In genomic region chr5:154521756-154522155, GRCh38 we compare ENCODE assay signal across 19 cellular contexts. TPM values are rescaled to one million over a fixed set of nuclear protein-coding genes. Genes with fewer than 3 reads are reported as not detected.
DNase-seq lines count a peak whose midpoint lies in the region; ATAC-seq, FAIRE-seq and TF ChIP-seq lines count a peak whose summit lies in the region.
"Had no signal": no experiment of that assay in that cellular context is flagged by ENCODE, and none has a peak within 500 bp of the region (broad histone marks: within the 10 kb centered on the region; RNA-seq: fewer than 3 reads in every experiment).

No MANE protein-coding gene starts in this region.

- peak overlapping the region; percentile 8 for H3K4ac ChIP-seq in H1 (replicated peaks; ENCODE audit: insufficient read length, low read depth, low read length)

- H2BK15ac ChIP-seq in H1 (ENCODE audit: low read length) = 0 out of 2 replicates have a peak overlapping the region, but pooled peaks have one; percentile 90

- no peak overlapping the region for H2BK120ac ChIP-seq in H1 (replicated peaks; ENCODE audit: low read depth, low read length)

- H3K4me1 ChIP-seq in HUES48 (ENCODE audit: control insufficient read depth, insufficient read depth, low read length) (peaks cover 12% of the 10 kb centered on the region; the same call in 1 of the 2 replicates), H1 (replicated peaks in 1 of 4; ENCODE audit: control insufficient read depth in 3 of 4, insufficient read depth in 4 of 4, low read length in 3 of 4) (peaks cover 0 to 7% (median under 1%) of the 10 kb centered on the region in 4 experiments; a peak in 4 of 7 replicates), iPS-20b (ENCODE audit: insufficient read depth, low read length) (peaks cover 6% of the 10 kb centered on the region; the same call in 1 of the 2 replicates), upper lobe of right lung (peaks cover 3% of the 10 kb centered on the region)
- H3K4me1 ChIP-seq: BLaER1 had no signal

- DNase-seq in H1 (ENCODE audit: low read depth in 1 of 2, low spot score in 2 of 2) = no peak
- peak; percentile 46 for DNase-seq in upper lobe of right lung
- no peak for DNase-seq in activated CD4-positive, CD25-positive, alpha-beta regulatory T cell (lab: John Stamatoyannopoulos, UW)
- DNase-seq in caudate nucleus (lab: John Stamatoyannopoulos, UW) = no peak
- DNase-seq: CD8-positive, alpha-beta T cell; GDM1; GOT3; MM.1S; NCI-H1092; NCI-H1436 treated with DMSO at 0.1 percent for 48 hours; PC-3; Right ventricle myocardium superior had no signal

- H3K79me1 ChIP-seq in H1 (ENCODE audit: low read depth, low read length) = no peaks in the 10 kb centered on the region

- H3K27me3 ChIP-seq in HUES48 (ENCODE audit: control insufficient read depth, insufficient read depth, low read length) = peaks cover 26% of the 10 kb centered on the region
- peaks cover 0 to 4% (median 3%) of the 10 kb centered on the region in 4 experiments; a peak in 2 of 7 replicates for H3K27me3 ChIP-seq in H1 (replicated peaks in 1 of 4; ENCODE audit: control insufficient read depth in 3 of 4, extremely low read depth in 1 of 4, insufficient read depth in 3 of 4, low read length in 3 of 4)
- H3K27me3 ChIP-seq in iPS-20b (ENCODE audit: insufficient read depth, low read length) = peaks cover 29% of the 10 kb centered on the region; the same call in 1 of the 2 replicates
- peaks cover 24% of the 10 kb centered on the region for H3K27me3 ChIP-seq in upper lobe of right lung

- no peak overlapping the region for H3K23ac ChIP-seq in H1 (ENCODE audit: insufficient read length)

- intact Hi-C loops in upper lobe of right lung (cut with DNase I) = no loop called here

- POLR2A ChIA-PET in H1 (lab: Charles Lee; ENCODE audit: partially characterized antibody) = interaction anchor here (1.4 to 1.8 kb wide), 3 partner anchors 15 to 87 kb away, joined by 6 to 7 read pairs (median 6); partner anchors contain the start of gene HAND1

- no peak overlapping the region for H2BK20ac ChIP-seq in H1 (ENCODE audit: low read length)

- H3K14ac ChIP-seq in H1 (ENCODE audit: insufficient read length) = no peak overlapping the region

- no peak overlapping the region for H4K8ac ChIP-seq in H1 (ENCODE audit: extremely low read depth, insufficient read depth, low read length)

- WGBS in H1 (ENCODE audit: extremely low coverage in 1 of 2, insufficient coverage in 1 of 2, insufficient read length in 1 of 2, insufficient replicate concordance in 2 of 2, low coverage in 1 of 2, low lambda C conversion rate in 2 of 2, missing lambda C conversion rate in 1 of 2), 2 experiments = 67% methylated on average over 3 of the region's 3 CpGs; no CpG with 5 or more reads in 1 of the 2 experiments

- no peak for TF ChIP-seq POLR2A in H1 (IDR thresholded peaks at IDR 0.05; ENCODE audit: control extremely low read depth in 1 of 2, low read depth in 2 of 2, low read length in 2 of 2)

- no peak for TF ChIP-seq EP300 in H1 (IDR thresholded peaks at IDR 0.05; ENCODE audit: borderline replicate concordance in 1 of 2, low read depth in 2 of 2, low read length in 2 of 2)

- FAIRE-seq in H1 (lab: Jason Lieb, UNC) = no peak
- FAIRE-seq: GM18507, K562 had no signal

- H3K56ac ChIP-seq in H1 (replicated peaks; ENCODE audit: insufficient read length, low read depth, low read length) = no peak overlapping the region

- H3K79me2 ChIP-seq in H1 (ENCODE audit: control insufficient read depth in 1 of 2, insufficient read depth in 2 of 2, low read length in 2 of 2) = no peaks in the 10 kb centered on the region

- H2AK5ac ChIP-seq in H1 (ENCODE audit: low read depth, low read length) = no peak overlapping the region

- H4K91ac ChIP-seq in H1 (replicated peaks; ENCODE audit: insufficient read length, low read length) = peak overlapping the region; percentile 41

- H2BK5ac ChIP-seq in H1 (ENCODE audit: low read depth, low read length) = no peak overlapping the region

- H3K27ac ChIP-seq in HUES48 (ENCODE audit: low read depth, low read length) (no peak overlapping the region), H1 (ENCODE audit: low read depth, low read length) (no peak overlapping the region), iPS-20b (ENCODE audit: low read length) (no peak overlapping the region), upper lobe of right lung (no peak overlapping the region), caudate nucleus (ENCODE audit: low read depth, low read length) (no peak overlapping the region)
- H3K27ac ChIP-seq: BLaER1 had no signal

- H3K4me3 ChIP-seq in HUES48 (ENCODE audit: low read depth, low read length) (peak overlapping the region; percentile 44), H1 (ENCODE audit: extremely low read depth in 1 of 4, insufficient read depth in 2 of 4, low read depth in 3 of 4, low read length in 4 of 4) (peak overlapping the region; percentile 16 to 58 (median 36); a peak in 7 of 8 replicates), iPS-20b (ENCODE audit: low read length) (peak overlapping the region; percentile 72; the same call in 1 of the 2 replicates), upper lobe of right lung (no peak overlapping the region)
- H3K4me3 ChIP-seq: BLaER1, K562 had no signal

- no peaks in the 10 kb centered on the region; the same call in 1 of the 2 replicates for H3K23me2 ChIP-seq in H1 (ENCODE audit: low read depth, low read length)

- no peak for TF ChIP-seq RAD21 in H1 (IDR thresholded peaks at IDR 0.05 in 1 of 2, conservative IDR thresholded peaks at IDR 0.05 in 1 of 2; ENCODE audit: low read depth in 2 of 2, low read length in 2 of 2)

- H3K4me2 ChIP-seq in H1 (ENCODE audit: insufficient read depth in 1 of 2, low read depth in 2 of 2, low read length in 2 of 2) = peak overlapping the region; percentile 28 to 71
- H3K4me2 ChIP-seq: BLaER1 had no signal

- H3K9me3 ChIP-seq in HUES48 (ENCODE audit: control insufficient read depth, insufficient read depth, low read length) (no peaks in the 10 kb centered on the region), H1 (ENCODE audit: insufficient read depth in 2 of 2, low read depth in 1 of 2, low read length in 1 of 2) (no peaks in the 10 kb centered on the region), iPS-20b (ENCODE audit: insufficient read depth, low read depth, low read length) (no peaks in the 10 kb centered on the region), upper lobe of right lung (no peaks in the 10 kb centered on the region)
- H3K9me3 ChIP-seq: BLaER1 had no signal

- no peak overlapping the region for H2AFZ ChIP-seq in H1 (ENCODE audit: low read length)

- no peaks in the 10 kb centered on the region for H4K20me1 ChIP-seq in H1 (replicated peaks in 1 of 2; ENCODE audit: control insufficient read depth in 1 of 2, insufficient read depth in 2 of 2, low read length in 2 of 2)
- H4K20me1 ChIP-seq: BLaER1 had no signal

- ATAC-seq in upper lobe of right lung (no peak), GM18907 (IDR thresholded peaks at IDR 0.05; ENCODE audit: unreplicated experiment) (no peak)
- ATAC-seq: CD8-positive, alpha-beta T cell had no signal

- H3K18ac ChIP-seq in H1 (ENCODE audit: extremely low read depth, low read length) = no peak overlapping the region

- H4K5ac ChIP-seq in H1 (ENCODE audit: insufficient read length, low read depth, low read length) = no peak overlapping the region

- CTCF ChIA-PET in H1 (lab: Charles Lee; ENCODE audit: partially characterized antibody) = interaction anchor here (0.8 to 7.5 kb wide), 39 partner anchors 7 to 124 kb away, joined by 3 to 87 read pairs (median 7); partner anchors contain the start of gene HAND1

- H3K9ac ChIP-seq in HUES48 (ENCODE audit: low read depth, low read length) (no peak overlapping the region), H1 (replicated peaks in 1 of 4; ENCODE audit: extremely low read depth in 1 of 4, low read depth in 3 of 4, low read length in 3 of 4) (no peak overlapping the region), iPS-20b (ENCODE audit: low read depth, low read length) (peak overlapping the region; percentile 66; the same call in 1 of the 2 replicates)
- H3K9ac ChIP-seq: BLaER1 had no signal

- H3K36me3 ChIP-seq in HUES48 (ENCODE audit: control insufficient read depth, insufficient read depth, low read length) = no peaks in the 10 kb centered on the region
- H3K36me3 ChIP-seq in H1 (ENCODE audit: control insufficient read depth in 2 of 4, insufficient read depth in 4 of 4, low read length in 3 of 4) = no peaks in the 10 kb centered on the region
- no peaks in the 10 kb centered on the region for H3K36me3 ChIP-seq in iPS-20b (ENCODE audit: insufficient read depth, low read depth, low read length)
- H3K36me3 ChIP-seq in upper lobe of right lung = no peaks in the 10 kb centered on the region
- H3K36me3 ChIP-seq: BLaER1 had no signal

- H2BK12ac ChIP-seq in H1 (ENCODE audit: low read depth, low read length) = 0 out of 2 replicates have a peak overlapping the region, but pooled peaks have one; percentile 70

- no peak for TF ChIP-seq CTCF in H1 (IDR thresholded peaks at IDR 0.05; ENCODE audit: control extremely low read depth in 1 of 3, insufficient read depth in 1 of 3, low read depth in 1 of 3, low read length in 3 of 3)
- TF ChIP-seq CTCF in upper lobe of right lung (IDR thresholded peaks at IDR 0.05) = no peak

TF ChIP-seq in H1, 55 proteins besides CTCF, POLR2A, EP300 and RAD21:
- TF ChIP-seq SUZ12 (IDR thresholded peaks at IDR 0.05; ENCODE audit: low read length) = peak; percentile 3; the same call in 1 of the 2 replicates
- TF ChIP-seq SAP30 (IDR thresholded peaks at IDR 0.05; ENCODE audit: insufficient read depth, insufficient replicate concordance, low read length) = no peak

RNA-seq across cellular contexts. Expression of gene HAND1, which starts 43.7 kb away (rescaled TPM):
- not detected in 2 replicates for total RNA-seq in H1 (2021; fragmentation: NEBNext Ultra II Directional; extraction: Animal tissue kit (Norgen Biotek cat#: 25700))
- 0.06 TPM in 1 of 2 replicates, not detected in the other for polyA plus RNA-seq in H1 (2011; rRNA removed)
- polyA plus RNA-seq in H1 (2011; cell fraction: cytosol; rRNA removed) = not detected
- polyA plus RNA-seq in H1 (2011; cell fraction: nucleus; rRNA removed) = not detected
- polyA plus RNA-seq in H1 (2012, experiment 1 of 2) = 0.09 to 0.59 TPM (median 0.40 TPM) in 3 of 4 replicates, not detected in the other
- 1.2 TPM for polyA plus RNA-seq in H1 (2012, experiment 2 of 2)
- not detected for polyA plus RNA-seq in H1 (2013, experiment 1 of 2)
- polyA plus RNA-seq in H1 (2013, experiment 2 of 2) = not detected
- polyA minus RNA-seq in H1 (2011; rRNA and poly(A)+ RNA removed) = not detected in 2 replicates
- not detected for polyA minus RNA-seq in H1 (2011; cell fraction: cytosol; rRNA and poly(A)+ RNA removed)
- 0.40 TPM for polyA minus RNA-seq in H1 (2011; cell fraction: nucleus; rRNA and poly(A)+ RNA removed)
- not detected for total RNA-seq in upper lobe of right lung
- total RNA-seq: CD8-positive, alpha-beta T cell; K562; PC-3; RPMI7951 had no signal
- polyA plus RNA-seq: K562 had no signal
